In the genomic region with DNA sequence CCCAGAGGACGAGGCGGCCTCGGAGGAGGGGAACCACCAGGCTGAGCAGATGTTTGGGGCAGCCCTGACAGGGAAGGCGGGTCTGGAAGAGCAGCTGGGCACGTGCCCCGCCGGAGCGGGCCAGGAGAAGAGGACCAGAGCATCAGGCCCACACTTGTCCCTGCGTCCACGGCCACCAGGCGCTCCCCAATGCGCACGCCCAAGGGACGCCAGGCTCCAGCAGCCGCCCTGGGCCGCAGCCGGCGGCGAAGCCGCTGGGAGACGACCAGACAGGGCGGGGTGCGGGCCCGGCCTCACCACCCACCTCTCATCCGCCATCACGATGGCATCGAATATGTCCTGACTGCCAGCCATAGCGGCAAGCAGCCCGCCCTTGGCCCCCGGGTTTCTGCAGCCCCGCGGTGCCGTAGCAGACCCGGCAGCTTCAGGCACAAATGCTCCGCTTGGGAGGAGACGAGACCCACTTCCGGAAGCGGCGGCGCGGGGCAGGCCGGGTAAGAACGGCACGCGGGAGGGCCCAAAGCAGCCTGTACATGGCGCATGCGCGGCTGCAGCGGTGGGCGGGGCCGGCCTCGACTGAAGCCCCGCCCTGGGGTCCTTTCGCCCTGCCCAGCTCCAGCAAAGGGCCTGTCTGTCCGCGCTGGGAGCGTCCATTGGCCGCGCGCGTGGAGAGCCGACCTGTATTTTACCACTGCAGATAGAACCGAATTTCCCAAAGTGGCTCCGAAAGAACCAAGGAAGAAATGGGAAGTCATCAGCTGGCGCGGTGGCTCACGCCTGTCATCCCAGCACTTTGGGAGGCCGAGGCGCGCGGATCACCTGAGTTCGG, we compare ENCODE assay signal across 1 cellular context.
A peak's percentile ranks its signal among the peaks of the same experiment; 100 is the strongest.
TF ChIP-seq lines count a peak whose summit lies in the region.

A gene with protein sequence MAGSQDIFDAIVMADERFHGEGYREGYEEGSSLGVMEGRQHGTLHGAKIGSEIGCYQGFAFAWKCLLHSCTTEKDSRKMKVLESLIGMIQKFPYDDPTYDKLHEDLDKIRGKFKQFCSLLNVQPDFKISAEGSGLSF (minus strand): TSS at position 468 of the 829 bp plus-strand sequence. CDS start 114 bp downstream, at position 354.

TF ChIP-seq in K562, 482 proteins besides CTCF, POLR2A, EP300 and RAD21 (continued from another document):
- TF ChIP-seq TEAD1 (CRISPR knock-in tag; IDR thresholded peaks at IDR 0.05) (0 out of 4 replicates have a peak, but pooled peaks of 1 of the 2 experiments have one; percentile 29), ZNF239 (CRISPR knock-in tag; IDR thresholded peaks at IDR 0.05) (no peak), CXXC5 (CRISPR knock-in tag; IDR thresholded peaks at IDR 0.05) (peak; percentile 49; the same call in 1 of the 2 replicates), MEF2D (tag; conservative IDR thresholded peaks at IDR 0.05; ENCODE audit: low read depth) (no peak), C11orf30 (IDR thresholded peaks at IDR 0.05; ENCODE audit: low read depth) (peak; percentile 95), SIN3A (IDR thresholded peaks at IDR 0.05; ENCODE audit: borderline replicate concordance in 2 of 2, control insufficient read depth in 1 of 2, low read depth in 2 of 2, low read length in 2 of 2) (peak; percentile 48 to 87; a peak in 3 of 4 replicates), COPS2 (conservative IDR thresholded peaks at IDR 0.05) (no peak), ZNF174 (CRISPR knock-in tag; IDR thresholded peaks at IDR 0.05) (no peak), SIRT6 (IDR thresholded peaks at IDR 0.05; ENCODE audit: low read depth, low read length) (no peak), ZNF780A (CRISPR knock-in tag; IDR thresholded peaks at IDR 0.05) (no peak), SRSF7 (optimal IDR thresholded peaks at IDR 0.05; ENCODE audit: low read depth, low read length) (no peak), NRF1 (conservative IDR thresholded peaks at IDR 0.05 in 1 of 2, IDR thresholded peaks at IDR 0.05 in 1 of 2) (peak; percentile 97), NR1H2 (CRISPR knock-in tag; IDR thresholded peaks at IDR 0.05) (no peak), MBD2 (IDR thresholded peaks at IDR 0.05; ENCODE audit: borderline replicate concordance, low read depth) (peak; percentile 12; the same call in 1 of the 2 replicates), PHF8 (IDR thresholded peaks at IDR 0.05; ENCODE audit: borderline replicate concordance, low read length) (peak; percentile 81; the same call in 1 of the 2 replicates), SPI1 (IDR thresholded peaks at IDR 0.05; ENCODE audit: borderline replicate concordance, low read depth, low read length) (no peak), YY1 (IDR thresholded peaks at IDR 0.05; ENCODE audit: borderline replicate concordance in 1 of 3, control insufficient read depth in 1 of 3, extremely low read depth in 1 of 3, insufficient read depth in 3 of 3, insufficient read length in 1 of 3, insufficient replicate concordance in 2 of 3, low read depth in 1 of 3, low read length in 2 of 3) (peak in 2 of 3 experiments; percentile 70 to 87), OTX1 (CRISPR knock-in tag; IDR thresholded peaks at IDR 0.05) (no peak), POLR2B (IDR thresholded peaks at IDR 0.05; ENCODE audit: low read depth, partially characterized antibody) (peak; percentile 90), ZNF408 (CRISPR knock-in tag; IDR thresholded peaks at IDR 0.05; ENCODE audit: low read depth) (no peak), KAT7 (CRISPR knock-in tag; IDR thresholded peaks at IDR 0.05; ENCODE audit: borderline replicate concordance) (peak; percentile 17; the same call in 1 of the 2 replicates), SRSF3 (IDR thresholded peaks at IDR 0.05; ENCODE audit: insufficient read depth, low read length) (no peak), JUND (IDR thresholded peaks at IDR 0.05; ENCODE audit: borderline replicate concordance, low read depth, low read length) (peak; percentile 54), JUND (tag; IDR thresholded peaks at IDR 0.05; ENCODE audit: borderline replicate concordance, low read depth, low read length) (no peak; the same call in 2 of the 3 replicates), ZNF24 (IDR thresholded peaks at IDR 0.05) (peak; percentile 33; the same call in 1 of the 2 replicates), NBN (IDR thresholded peaks at IDR 0.05; ENCODE audit: low read depth) (0 out of 2 replicates have a peak, but pooled peaks have one; percentile 68), TRIM28 (IDR thresholded peaks at IDR 0.05) (peak; percentile 24; the same call in 1 of the 2 replicates), POLR3A (IDR thresholded peaks at IDR 0.05; ENCODE audit: borderline replicate concordance, extremely low read depth, insufficient read depth, insufficient read length) (no peak), TAF9B (IDR thresholded peaks at IDR 0.05; ENCODE audit: partially characterized antibody) (peak; percentile 62), ETS2 (tag; IDR thresholded peaks at IDR 0.05; ENCODE audit: borderline replicate concordance, poor library complexity, severe bottlenecking) (no peak), BRCA1 (IDR thresholded peaks at IDR 0.05) (no peak), BRCA1 (CRISPR knock-in tag; IDR thresholded peaks at IDR 0.05) (0 out of 2 replicates have a peak, but pooled peaks have one; percentile 29), KLF13 (tag; IDR thresholded peaks at IDR 0.05; ENCODE audit: borderline replicate concordance, low read depth) (no peak; the same call in 1 of the 2 replicates)
- TF ChIP-seq, protein P1, sequence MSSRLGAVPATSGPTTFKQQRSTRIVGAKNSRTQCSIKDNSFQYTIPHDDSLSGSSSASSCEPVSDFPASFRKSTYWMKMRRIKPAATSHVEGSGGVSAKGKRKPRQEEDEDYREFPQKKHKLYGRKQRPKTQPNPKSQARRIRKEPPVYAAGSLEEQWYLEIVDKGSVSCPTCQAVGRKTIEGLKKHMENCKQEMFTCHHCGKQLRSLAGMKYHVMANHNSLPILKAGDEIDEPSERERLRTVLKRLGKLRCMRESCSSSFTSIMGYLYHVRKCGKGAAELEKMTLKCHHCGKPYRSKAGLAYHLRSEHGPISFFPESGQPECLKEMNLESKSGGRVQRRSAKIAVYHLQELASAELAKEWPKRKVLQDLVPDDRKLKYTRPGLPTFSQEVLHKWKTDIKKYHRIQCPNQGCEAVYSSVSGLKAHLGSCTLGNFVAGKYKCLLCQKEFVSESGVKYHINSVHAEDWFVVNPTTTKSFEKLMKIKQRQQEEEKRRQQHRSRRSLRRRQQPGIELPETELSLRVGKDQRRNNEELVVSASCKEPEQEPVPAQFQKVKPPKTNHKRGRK (tag; IDR thresholded peaks at IDR 0.05): no peak
- TF ChIP-seq, protein P2, sequence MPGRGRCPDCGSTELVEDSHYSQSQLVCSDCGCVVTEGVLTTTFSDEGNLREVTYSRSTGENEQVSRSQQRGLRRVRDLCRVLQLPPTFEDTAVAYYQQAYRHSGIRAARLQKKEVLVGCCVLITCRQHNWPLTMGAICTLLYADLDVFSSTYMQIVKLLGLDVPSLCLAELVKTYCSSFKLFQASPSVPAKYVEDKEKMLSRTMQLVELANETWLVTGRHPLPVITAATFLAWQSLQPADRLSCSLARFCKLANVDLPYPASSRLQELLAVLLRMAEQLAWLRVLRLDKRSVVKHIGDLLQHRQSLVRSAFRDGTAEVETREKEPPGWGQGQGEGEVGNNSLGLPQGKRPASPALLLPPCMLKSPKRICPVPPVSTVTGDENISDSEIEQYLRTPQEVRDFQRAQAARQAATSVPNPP (IDR thresholded peaks at IDR 0.05; ENCODE audit: borderline replicate concordance, insufficient read depth, insufficient read length): no peak
- TF ChIP-seq, protein P3, sequence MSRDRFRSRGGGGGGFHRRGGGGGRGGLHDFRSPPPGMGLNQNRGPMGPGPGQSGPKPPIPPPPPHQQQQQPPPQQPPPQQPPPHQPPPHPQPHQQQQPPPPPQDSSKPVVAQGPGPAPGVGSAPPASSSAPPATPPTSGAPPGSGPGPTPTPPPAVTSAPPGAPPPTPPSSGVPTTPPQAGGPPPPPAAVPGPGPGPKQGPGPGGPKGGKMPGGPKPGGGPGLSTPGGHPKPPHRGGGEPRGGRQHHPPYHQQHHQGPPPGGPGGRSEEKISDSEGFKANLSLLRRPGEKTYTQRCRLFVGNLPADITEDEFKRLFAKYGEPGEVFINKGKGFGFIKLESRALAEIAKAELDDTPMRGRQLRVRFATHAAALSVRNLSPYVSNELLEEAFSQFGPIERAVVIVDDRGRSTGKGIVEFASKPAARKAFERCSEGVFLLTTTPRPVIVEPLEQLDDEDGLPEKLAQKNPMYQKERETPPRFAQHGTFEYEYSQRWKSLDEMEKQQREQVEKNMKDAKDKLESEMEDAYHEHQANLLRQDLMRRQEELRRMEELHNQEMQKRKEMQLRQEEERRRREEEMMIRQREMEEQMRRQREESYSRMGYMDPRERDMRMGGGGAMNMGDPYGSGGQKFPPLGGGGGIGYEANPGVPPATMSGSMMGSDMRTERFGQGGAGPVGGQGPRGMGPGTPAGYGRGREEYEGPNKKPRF (IDR thresholded peaks at IDR 0.05; ENCODE audit: low read depth, low read length): no peak
- TF ChIP-seq, protein P4, sequence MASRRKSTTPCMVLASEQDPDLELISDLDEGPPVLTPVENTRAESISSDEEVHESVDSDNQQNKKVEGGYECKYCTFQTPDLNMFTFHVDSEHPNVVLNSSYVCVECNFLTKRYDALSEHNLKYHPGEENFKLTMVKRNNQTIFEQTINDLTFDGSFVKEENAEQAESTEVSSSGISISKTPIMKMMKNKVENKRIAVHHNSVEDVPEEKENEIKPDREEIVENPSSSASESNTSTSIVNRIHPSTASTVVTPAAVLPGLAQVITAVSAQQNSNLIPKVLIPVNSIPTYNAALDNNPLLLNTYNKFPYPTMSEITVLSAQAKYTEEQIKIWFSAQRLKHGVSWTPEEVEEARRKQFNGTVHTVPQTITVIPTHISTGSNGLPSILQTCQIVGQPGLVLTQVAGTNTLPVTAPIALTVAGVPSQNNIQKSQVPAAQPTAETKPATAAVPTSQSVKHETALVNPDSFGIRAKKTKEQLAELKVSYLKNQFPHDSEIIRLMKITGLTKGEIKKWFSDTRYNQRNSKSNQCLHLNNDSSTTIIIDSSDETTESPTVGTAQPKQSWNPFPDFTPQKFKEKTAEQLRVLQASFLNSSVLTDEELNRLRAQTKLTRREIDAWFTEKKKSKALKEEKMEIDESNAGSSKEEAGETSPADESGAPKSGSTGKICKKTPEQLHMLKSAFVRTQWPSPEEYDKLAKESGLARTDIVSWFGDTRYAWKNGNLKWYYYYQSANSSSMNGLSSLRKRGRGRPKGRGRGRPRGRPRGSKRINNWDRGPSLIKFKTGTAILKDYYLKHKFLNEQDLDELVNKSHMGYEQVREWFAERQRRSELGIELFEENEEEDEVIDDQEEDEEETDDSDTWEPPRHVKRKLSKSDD (conservative IDR thresholded peaks at IDR 0.05; ENCODE audit: low read length): no peak
- TF ChIP-seq, protein P5, sequence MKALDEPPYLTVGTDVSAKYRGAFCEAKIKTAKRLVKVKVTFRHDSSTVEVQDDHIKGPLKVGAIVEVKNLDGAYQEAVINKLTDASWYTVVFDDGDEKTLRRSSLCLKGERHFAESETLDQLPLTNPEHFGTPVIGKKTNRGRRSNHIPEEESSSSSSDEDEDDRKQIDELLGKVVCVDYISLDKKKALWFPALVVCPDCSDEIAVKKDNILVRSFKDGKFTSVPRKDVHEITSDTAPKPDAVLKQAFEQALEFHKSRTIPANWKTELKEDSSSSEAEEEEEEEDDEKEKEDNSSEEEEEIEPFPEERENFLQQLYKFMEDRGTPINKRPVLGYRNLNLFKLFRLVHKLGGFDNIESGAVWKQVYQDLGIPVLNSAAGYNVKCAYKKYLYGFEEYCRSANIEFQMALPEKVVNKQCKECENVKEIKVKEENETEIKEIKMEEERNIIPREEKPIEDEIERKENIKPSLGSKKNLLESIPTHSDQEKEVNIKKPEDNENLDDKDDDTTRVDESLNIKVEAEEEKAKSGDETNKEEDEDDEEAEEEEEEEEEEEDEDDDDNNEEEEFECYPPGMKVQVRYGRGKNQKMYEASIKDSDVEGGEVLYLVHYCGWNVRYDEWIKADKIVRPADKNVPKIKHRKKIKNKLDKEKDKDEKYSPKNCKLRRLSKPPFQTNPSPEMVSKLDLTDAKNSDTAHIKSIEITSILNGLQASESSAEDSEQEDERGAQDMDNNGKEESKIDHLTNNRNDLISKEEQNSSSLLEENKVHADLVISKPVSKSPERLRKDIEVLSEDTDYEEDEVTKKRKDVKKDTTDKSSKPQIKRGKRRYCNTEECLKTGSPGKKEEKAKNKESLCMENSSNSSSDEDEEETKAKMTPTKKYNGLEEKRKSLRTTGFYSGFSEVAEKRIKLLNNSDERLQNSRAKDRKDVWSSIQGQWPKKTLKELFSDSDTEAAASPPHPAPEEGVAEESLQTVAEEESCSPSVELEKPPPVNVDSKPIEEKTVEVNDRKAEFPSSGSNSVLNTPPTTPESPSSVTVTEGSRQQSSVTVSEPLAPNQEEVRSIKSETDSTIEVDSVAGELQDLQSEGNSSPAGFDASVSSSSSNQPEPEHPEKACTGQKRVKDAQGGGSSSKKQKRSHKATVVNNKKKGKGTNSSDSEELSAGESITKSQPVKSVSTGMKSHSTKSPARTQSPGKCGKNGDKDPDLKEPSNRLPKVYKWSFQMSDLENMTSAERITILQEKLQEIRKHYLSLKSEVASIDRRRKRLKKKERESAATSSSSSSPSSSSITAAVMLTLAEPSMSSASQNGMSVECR (CRISPR knock-in tag; IDR thresholded peaks at IDR 0.05): peak; percentile 82
- TF ChIP-seq, protein P6, sequence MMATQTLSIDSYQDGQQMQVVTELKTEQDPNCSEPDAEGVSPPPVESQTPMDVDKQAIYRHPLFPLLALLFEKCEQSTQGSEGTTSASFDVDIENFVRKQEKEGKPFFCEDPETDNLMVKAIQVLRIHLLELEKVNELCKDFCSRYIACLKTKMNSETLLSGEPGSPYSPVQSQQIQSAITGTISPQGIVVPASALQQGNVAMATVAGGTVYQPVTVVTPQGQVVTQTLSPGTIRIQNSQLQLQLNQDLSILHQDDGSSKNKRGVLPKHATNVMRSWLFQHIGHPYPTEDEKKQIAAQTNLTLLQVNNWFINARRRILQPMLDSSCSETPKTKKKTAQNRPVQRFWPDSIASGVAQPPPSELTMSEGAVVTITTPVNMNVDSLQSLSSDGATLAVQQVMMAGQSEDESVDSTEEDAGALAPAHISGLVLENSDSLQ (IDR thresholded peaks at IDR 0.05): peak; percentile 75
- TF ChIP-seq, protein P7, sequence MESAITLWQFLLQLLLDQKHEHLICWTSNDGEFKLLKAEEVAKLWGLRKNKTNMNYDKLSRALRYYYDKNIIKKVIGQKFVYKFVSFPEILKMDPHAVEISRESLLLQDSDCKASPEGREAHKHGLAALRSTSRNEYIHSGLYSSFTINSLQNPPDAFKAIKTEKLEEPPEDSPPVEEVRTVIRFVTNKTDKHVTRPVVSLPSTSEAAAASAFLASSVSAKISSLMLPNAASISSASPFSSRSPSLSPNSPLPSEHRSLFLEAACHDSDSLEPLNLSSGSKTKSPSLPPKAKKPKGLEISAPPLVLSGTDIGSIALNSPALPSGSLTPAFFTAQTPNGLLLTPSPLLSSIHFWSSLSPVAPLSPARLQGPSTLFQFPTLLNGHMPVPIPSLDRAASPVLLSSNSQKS (CRISPR knock-in tag; IDR thresholded peaks at IDR 0.05): no peak
